ENCODE assay signal across 16 cellular contexts in the genomic region with DNA sequence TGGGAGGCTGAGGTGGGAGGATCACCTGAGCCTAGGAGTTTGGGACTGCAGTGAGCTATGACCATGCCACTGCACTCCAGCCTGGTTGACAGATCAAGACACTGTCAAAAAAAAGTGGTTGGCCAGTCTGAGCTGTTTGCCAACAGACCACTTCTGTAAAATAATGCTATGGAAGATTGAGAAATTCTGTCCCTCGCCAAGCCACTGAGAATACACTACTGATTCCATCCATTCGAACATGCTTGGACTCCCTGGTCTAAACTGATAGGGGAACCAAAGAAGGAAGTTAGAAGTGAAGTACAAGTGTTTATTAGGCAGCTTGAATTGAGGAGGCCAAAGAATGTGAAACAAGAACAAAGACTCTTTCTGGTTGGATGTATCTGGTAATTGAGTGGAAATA.
"Had no signal": no experiment of that assay in that cellular context is flagged by ENCODE, and none has a peak within 500 bp of the region (broad histone marks: within the 10 kb centered on the region; RNA-seq: fewer than 3 reads in every experiment).

No MANE protein-coding gene starts in this region.

- DNase-seq: activated B cell treated with CpG ODN at 0.5 μM for 24 hours; activated CD4-positive, alpha-beta T cell treated with anti-CD3 and anti-CD28 coated beads, Interleukin-2, amount 50 U/mL, for 1 hour; activated naive CD4-positive, alpha-beta T cell treated with anti-CD3 and anti-CD28 coated beads, Interleukin-2, amount 50 U/mL, for 16 hours; activated T-cell treated with anti-CD3 and anti-CD28 coated beads, Interleukin-2, amount 50 U/mL, for 1 hour; adrenal gland; cortex of kidney; effector CD8-positive, alpha-beta T cell; gastrocnemius medialis; naive thymus-derived CD8-positive, alpha-beta T cell; posterior cingulate gyrus; thyroid gland had no signal

- ATAC-seq: gastrocnemius medialis; naive thymus-derived CD8-positive, alpha-beta T cell; stimulated activated effector memory CD8-positive, alpha-beta T cell treated with anti-CD3 and anti-CD28 coated beads, Interleukin-12 subunit alpha, Interleukin-12 subunit beta, amount 100 ng/mL, for 72 hours had no signal

- H3K27ac ChIP-seq: adrenal gland, epithelial cell of prostate, gastrocnemius medialis, neutrophil, right atrium auricular region, skin epidermis, thyroid gland had no signal

- H3K4me3 ChIP-seq: adrenal gland, gastrocnemius medialis, right atrium auricular region, skin epidermis, thyroid gland had no signal
